In genomic region chr1:38474738-38475623, GRCh38 we compare ENCODE assay signal across 9 cellular contexts.
DNase-seq lines count a peak whose midpoint lies in the region; ATAC-seq and TF ChIP-seq lines count a peak whose summit lies in the region.
"Had no signal": no experiment of that assay in that cellular context is flagged by ENCODE, and none has a peak within 500 bp of the region (broad histone marks: within the 10 kb centered on the region; RNA-seq: fewer than 3 reads in every experiment).

No MANE protein-coding gene starts in this region.

- H3K27ac ChIP-seq in A673 (ENCODE audit: low read depth, low read length, poor library complexity, severe bottlenecking), result no peak overlapping the region

- no peak overlapping the region for H3K27ac Mint-ChIP-seq in central memory CD8-positive, alpha-beta T cell (ENCODE audit: low read depth)

- intact Hi-C loops in A673 (cut with micrococcal nuclease; ENCODE audit: unreplicated experiment), result no loop called here

- POLR2A ChIA-PET in A673 (lab: Charles Lee; ENCODE audit: low non-redundant PET), result no interaction called here

- H3K27me3 Mint-ChIP-seq in central memory CD8-positive, alpha-beta T cell, result peaks cover 94% of the 10 kb centered on the region

- peaks cover 5% of the 10 kb centered on the region for H3K4me1 Mint-ChIP-seq in central memory CD8-positive, alpha-beta T cell

- peak overlapping the region; percentile 26 for H3K4me3 Mint-ChIP-seq in central memory CD8-positive, alpha-beta T cell

- no peaks in the 10 kb centered on the region for H3K9me3 Mint-ChIP-seq in central memory CD8-positive, alpha-beta T cell

- no TSS peak for BruUV-seq in A673 (replicated peaks; lab: Mats Ljungman, UMichigan)

- no peaks in the 10 kb centered on the region for H3K36me3 ChIP-seq in A673 (ENCODE audit: insufficient read depth, low read length, poor library complexity, severe bottlenecking)

- H3K4me3 ChIP-seq in A673 (ENCODE audit: low read depth, low read length, poor library complexity, severe bottlenecking), result no peak overlapping the region

- peaks cover 2% of the 10 kb centered on the region for H3K36me3 Mint-ChIP-seq in central memory CD8-positive, alpha-beta T cell (ENCODE audit: insufficient read depth)

- no peak for TF ChIP-seq CTCF in A673 (conservative IDR thresholded peaks at IDR 0.05; ENCODE audit: low read depth, low read length)

- CTCF ChIA-PET in A673 (lab: Charles Lee), result no interaction called here

- peaks cover 17% of the 10 kb centered on the region for H3K4me1 ChIP-seq in A673 (ENCODE audit: insufficient read depth, low read length, poor library complexity, severe bottlenecking)

- no peaks in the 10 kb centered on the region for H3K9me3 ChIP-seq in A673 (ENCODE audit: low read depth, low read length, poor library complexity, severe bottlenecking)

- peak; percentile 28 for DNase-seq in A673 (ENCODE audit: low spot score)
- peak; percentile 68 for DNase-seq in GM19238 (ENCODE audit: insufficient read length, low spot score)
- no peak for DNase-seq in central memory CD8-positive, alpha-beta T cell (ENCODE audit: low spot score in 2 of 2)
- no peak for DNase-seq in left lobe of liver (ENCODE audit: low spot score)
- DNase-seq in NCI-H2107 (lab: John Stamatoyannopoulos, UW), result no peak
- no peak for DNase-seq in NCI-H1092 treated with DMSO at 0.1 percent for 48 hours (lab: John Stamatoyannopoulos, UW)
- DNase-seq in activated T-cell treated with anti-CD3 and anti-CD28 coated beads, Interleukin-2, amount 50 U/mL, for 1 hour, result no peak
- DNase-seq: DMS53 had no signal

- ATAC-seq in HG03097 (IDR thresholded peaks at IDR 0.05; ENCODE audit: low FRiP score, unreplicated experiment) (peak; percentile 79), left lobe of liver (no peak)
- ATAC-seq in central memory CD8-positive, alpha-beta T cell (replicated peaks; ENCODE audit: extremely low read depth, poor library complexity, severe bottlenecking), result peak; percentile 49

- H3K27me3 ChIP-seq in A673 (replicated peaks; ENCODE audit: insufficient read depth, low read depth, low read length, poor library complexity), result no peaks in the 10 kb centered on the region

Comparison
In these comparisons a context has a peak if more than half of its experiments do, and no peak if none do; other contexts are left out.
1. DNase-seq: peak in A673 (single experiment) and GM19238 (single experiment); none in central memory CD8-positive, alpha-beta T cell (0 of 2), left lobe of liver (single experiment), NCI-H2107 (single experiment), NCI-H1092 treated with DMSO at 0.1 percent for 48 hours (single experiment) and activated T-cell treated with anti-CD3 and anti-CD28 coated beads, Interleukin-2, amount 50 U/mL, for 1 hour (single experiment).